23 cellular contexts compared by ENCODE assay signal in the genomic region with DNA sequence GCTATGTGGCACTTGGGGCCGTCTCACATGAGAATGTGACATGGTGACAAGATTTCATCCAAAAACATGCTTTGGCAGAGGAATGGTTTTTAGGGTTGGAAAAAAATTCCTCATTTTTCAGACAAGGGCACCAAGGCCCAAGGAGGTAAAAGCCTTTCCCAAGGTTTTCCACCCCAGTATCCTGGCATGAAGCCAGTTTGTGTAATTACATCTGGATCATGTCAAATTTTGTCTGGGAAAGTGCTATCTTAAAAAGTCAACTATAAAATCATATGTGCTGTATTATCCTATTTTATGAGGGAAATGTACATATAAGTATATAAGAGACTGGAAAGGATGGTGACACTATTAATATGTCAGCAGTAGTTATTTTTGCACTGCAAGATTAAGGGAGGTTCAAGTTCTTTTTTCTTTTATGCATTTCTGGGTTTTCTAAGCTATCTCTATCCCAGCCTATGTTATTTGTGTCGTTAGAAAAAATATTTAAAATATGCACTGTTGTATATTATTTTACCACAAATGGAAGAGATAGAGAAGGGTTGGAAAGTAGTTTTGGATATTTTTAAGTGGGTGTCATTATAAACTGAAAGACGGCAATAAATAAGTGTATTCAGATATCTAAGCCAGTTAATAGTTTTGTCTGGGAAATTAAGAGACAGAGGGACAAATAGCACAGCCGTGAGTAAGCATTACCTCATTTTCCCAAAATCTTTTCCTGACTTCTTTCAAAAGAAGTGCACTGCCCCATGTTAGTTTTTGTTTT. TPM values are rescaled to one million over a fixed set of nuclear protein-coding genes. Genes with fewer than 3 reads are reported as not detected.
DNase-seq lines count a peak whose midpoint lies in the region; ATAC-seq, FAIRE-seq and TF ChIP-seq lines count a peak whose summit lies in the region.
"Had no signal": no experiment of that assay in that cellular context is flagged by ENCODE, and none has a peak within 500 bp of the region (broad histone marks: within the 10 kb centered on the region; RNA-seq: fewer than 3 reads in every experiment).

No MANE protein-coding gene starts in this region.

- H3K4me2 ChIP-seq in K562 (ENCODE audit: insufficient read depth, low read length), result no peak overlapping the region

- in situ Hi-C loops in K562 (cut with MboI), result loop anchor here (5.0 kb wide), 1 partner anchor 92 kb away; no protein-coding TSS in a partner anchor

- CTCF ChIA-PET in K562 (lab: Yijun Ruan, JAX; ENCODE audit: low intra/inter-chr PET ratio), result no interaction called here

- H3K36me3 ChIP-seq in left ventricle myocardium inferior, result no peaks in the 10 kb centered on the region
- no peaks in the 10 kb centered on the region for H3K36me3 ChIP-seq in K562 (ENCODE audit: control insufficient read depth, insufficient read depth, low read length)
- H3K36me3 ChIP-seq in uterus, result no peaks in the 10 kb centered on the region

- TF ChIP-seq CTCF in left ventricle myocardium inferior (IDR thresholded peaks at IDR 0.05; ENCODE audit: borderline replicate concordance), result no peak
- TF ChIP-seq CTCF in K562 (IDR thresholded peaks at IDR 0.05 in 2 of 3, conservative IDR thresholded peaks at IDR 0.05 in 1 of 3; ENCODE audit: insufficient read depth in 2 of 3, low read depth in 1 of 3, low read length in 3 of 3), result no peak
- no peak for TF ChIP-seq CTCF in uterus (IDR thresholded peaks at IDR 0.05)

- WGBS in K562 (ENCODE audit: insufficient coverage, low coverage, missing lambda C conversion rate), result 15% methylated on average over 4 of the region's 4 CpGs

- H3K9me1 ChIP-seq in K562 (ENCODE audit: control insufficient read depth, insufficient read depth, low read length), result no peaks in the 10 kb centered on the region

- H3K9me3 ChIP-seq in left ventricle myocardium inferior (replicated peaks) (no peaks in the 10 kb centered on the region), K562 (replicated peaks; ENCODE audit: control insufficient read depth, insufficient read depth, low read depth, low read length) (no peaks in the 10 kb centered on the region), uterus (no peaks in the 10 kb centered on the region)

- TF ChIP-seq EP300 in K562 (IDR thresholded peaks at IDR 0.05; ENCODE audit: low read length), result no peak

- H3K9ac ChIP-seq in K562 (ENCODE audit: insufficient read depth in 1 of 2, low read depth in 2 of 2, low read length in 2 of 2), result no peak overlapping the region
- H3K9ac ChIP-seq: parathyroid adenoma had no signal

- no peak overlapping the region for H3K4me3 ChIP-seq in left ventricle myocardium inferior
- no peak overlapping the region for H3K4me3 ChIP-seq in K562
- H3K4me3 ChIP-seq in uterus, result no peak overlapping the region

- peak overlapping the region; percentile 70 for H3K27ac ChIP-seq in left ventricle myocardium inferior (replicated peaks)
- H3K27ac ChIP-seq in K562 (ENCODE audit: extremely low read depth, low read depth, low read length), result no peak overlapping the region
- peak overlapping the region; percentile 60 to 75 for H3K27ac ChIP-seq in uterus
- H3K27ac ChIP-seq: parathyroid adenoma had no signal

- POLR2A ChIA-PET in K562 (lab: Yijun Ruan, JAX), result interaction anchor here (1.9 kb wide), 1 partner anchor 11 kb away, joined by 6 read pairs; no protein-coding TSS in a partner anchor

- no peaks in the 10 kb centered on the region for H3K27me3 ChIP-seq in left ventricle myocardium inferior (ENCODE audit: low read depth)
- no peaks in the 10 kb centered on the region for H3K27me3 ChIP-seq in K562 (ENCODE audit: control insufficient read depth in 2 of 2, insufficient read depth in 2 of 2, low read length in 2 of 2)
- no peaks in the 10 kb centered on the region for H3K27me3 ChIP-seq in uterus

- TF ChIP-seq POLR2A in K562 (conservative IDR thresholded peaks at IDR 0.05), result no peak
- no peak for TF ChIP-seq POLR2A in uterus (IDR thresholded peaks at IDR 0.05)

- no peak overlapping the region for H2AFZ ChIP-seq in K562 (ENCODE audit: low read depth, low read length)
- H2AFZ ChIP-seq: parathyroid adenoma had no signal

- no peaks in the 10 kb centered on the region for H3K4me1 ChIP-seq in left ventricle myocardium inferior
- no peaks in the 10 kb centered on the region; a peak in 1 of 5 replicates for H3K4me1 ChIP-seq in K562 (replicated peaks in 1 of 2; ENCODE audit: control insufficient read depth in 2 of 2, insufficient read depth in 2 of 2, low read length in 2 of 2)
- H3K4me1 ChIP-seq in uterus, result no peaks in the 10 kb centered on the region
- H3K4me1 ChIP-seq: parathyroid adenoma had no signal

- no TSS peak for BruUV-seq in K562 (replicated peaks; lab: Mats Ljungman, UMichigan)

- no peak for FAIRE-seq in K562 (lab: Jason Lieb, UNC)
- FAIRE-seq: endothelial cell of umbilical vein, GM19239 had no signal

- no peak for TF ChIP-seq RAD21 in K562 (CRISPR knock-in tag; conservative IDR thresholded peaks at IDR 0.05 in 1 of 2, IDR thresholded peaks at IDR 0.05 in 1 of 2)

- intact Hi-C loops in left ventricle myocardium inferior (cut with micrococcal nuclease) (loop anchor here (5.0 kb wide), 1 partner anchor 172 kb away; a partner anchor contains a TSS), cardiac septum (cut with DNase I) (loop anchor here (5.0 kb wide), 1 partner anchor 82 kb away; no protein-coding TSS in a partner anchor), K562 (cut with micrococcal nuclease) (loop anchor here (5.0 to 10.0 kb wide), 2 partner anchors 84 to 108 kb away; a partner anchor contains a TSS), uterus (cut with DNase I; ENCODE audit: low total_unique reads) (loop anchor here (10.0 kb wide), 1 partner anchor 264 kb away; no protein-coding TSS in a partner anchor)

- no peaks in the 10 kb centered on the region for H4K20me1 ChIP-seq in K562 (replicated peaks; ENCODE audit: control insufficient read depth, insufficient read depth, low read length)

- no peaks in the 10 kb centered on the region for H3K79me2 ChIP-seq in K562 (ENCODE audit: control insufficient read depth, insufficient read depth, low read length)
- H3K79me2 ChIP-seq: parathyroid adenoma had no signal

- DNase-seq in left ventricle myocardium inferior (no peak), cardiac septum (ENCODE audit: low spot score) (no peak), K562 (ENCODE audit: extremely low read depth in 1 of 4, low spot score in 3 of 4) (no peak), iris pigment epithelial cell (ENCODE audit: low read depth) (peak; percentile 15), uterus (peak in 1 of 2 donors; percentile 29), hippocampal formation (lab: John Stamatoyannopoulos, UW) (no peak), middle frontal gyrus (ENCODE audit: extremely low spot score, low spot score) (no peak)
- DNase-seq: ACHN; activated naive CD8-positive, alpha-beta T cell treated with anti-CD3 and anti-CD28 coated beads, Interleukin-2, amount 10 ng/mL, durations not matched to agents 7 days and 5 days; activated T-cell treated with anti-CD3 and anti-CD28 coated beads, Interleukin-2, amount 50 U/mL, for 1 hour; GDM1; kidney glomerular epithelial cell; NCI-H146; NCI-H446 treated with DMSO at 0.1 percent for 48 hours; stimulated activated naive CD8-positive, alpha-beta T cell treated with anti-CD3 and anti-CD28 coated beads, Interleukin-15, Interleukin-2, amounts not matched to agents 100 U/mL and 50 U/mL, for 24 hours had no signal

- ATAC-seq in K562, result no peak
- no peak for ATAC-seq in GM19324 (IDR thresholded peaks at IDR 0.05; ENCODE audit: low FRiP score, unreplicated experiment)
- ATAC-seq: stimulated activated naive CD8-positive, alpha-beta T cell treated with anti-CD3 and anti-CD28 coated beads, Interleukin-15, Interleukin-2, amounts not matched to agents 100 U/mL and 50 U/mL, for 24 hours had no signal

TF ChIP-seq in K562, 482 proteins besides CTCF, POLR2A, EP300 and RAD21:
- TF ChIP-seq RHOXF2B (CRISPR knock-in tag; conservative IDR thresholded peaks at IDR 0.05), result no peak
- TF ChIP-seq NFIC (IDR thresholded peaks at IDR 0.05), result peak; percentile 76
- no peak for TF ChIP-seq ZNF124 (CRISPR knock-in tag; IDR thresholded peaks at IDR 0.05)

RNA-seq across cellular contexts. Expression of a gene that starts 13.4 kb away (rescaled TPM):
- total RNA-seq in left ventricle myocardium inferior (not detected), cardiac septum (not detected), K562 (2014; rRNA removed) (not detected in 2 replicates), K562 (2014; rRNA removed; fragmentation: Illumina TruSeq; extraction: Trizol) (not detected in 2 replicates), K562 (2015; rRNA removed; fragmentation: Illumina TruSeq; extraction: Trizol) (not detected in 2 replicates), K562 (2021) (not detected in 2 replicates), uterus (under 1 TPM in 1 of 4 donors, not detected in 3; 0.14 TPM)
- total RNA-seq in K562 (2011; cell fraction: chromatin; rRNA removed; ENCODE audit: low replicate concordance), result not detected in 2 replicates
- not detected in 2 replicates for total RNA-seq in K562 (2011; cell fraction: nucleolus; rRNA removed)
- total RNA-seq in K562 (2011; cell fraction: nucleoplasm; rRNA removed), result not detected in 2 replicates
- polyA plus RNA-seq in K562 (2011; rRNA removed) (not detected in 2 replicates), K562 (2014; fragmentation: Illumina TruSeq; extraction: Trizol) (not detected in 2 replicates), K562 (2014; fragmentation: Nextera tagmentation; extraction: Ambion mirVana) (not detected), K562 (2014; rRNA removed) (not detected in 2 replicates)
- not detected in 2 replicates for polyA plus RNA-seq in K562 (2011; cell fraction: cytosol; rRNA removed)
- not detected in 2 replicates for polyA plus RNA-seq in K562 (2011; cell fraction: nucleus; rRNA removed)
- polyA plus RNA-seq in K562 (2012), result not detected in 2 replicates
- polyA minus RNA-seq in K562 (2011; rRNA and poly(A)+ RNA removed), result not detected in 2 replicates
- not detected in 2 replicates for polyA minus RNA-seq in K562 (2011; cell fraction: cytosol; rRNA and poly(A)+ RNA removed)
- not detected in 2 replicates for polyA minus RNA-seq in K562 (2011; cell fraction: nucleus; rRNA and poly(A)+ RNA removed)
- total RNA-seq: cerebellum, endothelial cell of umbilical vein, LHCN-M2, mucosa of gallbladder, SK-MEL-5 had no signal
- polyA plus RNA-seq: endothelial cell of umbilical vein had no signal
